In genomic region chr6:163349696-163350095, GRCh38 we compare ENCODE assay signal across 23 cellular contexts.
"Had no signal": no experiment of that assay in that cellular context is flagged by ENCODE, and none has a peak within 500 bp of the region (broad histone marks: within the 10 kb centered on the region; RNA-seq: fewer than 3 reads in every experiment).

No MANE protein-coding gene starts in this region.

- H3K4me3 ChIP-seq: SK-N-MC had no signal

- DNase-seq: activated CD4-positive, alpha-beta memory T cell treated with anti-CD3 and anti-CD28 coated beads for 36 hours; activated CD4-positive, alpha-beta T cell treated with anti-CD3 and anti-CD28 coated beads, Interleukin-2, amount 10 ng/mL, durations not matched to agents 7 days and 5 days; activated CD4-positive, CD25-positive, alpha-beta regulatory T cell; activated CD8-positive, alpha-beta memory T cell treated with anti-CD3 and anti-CD28 coated beads for 24 hours; activated effector memory CD4-positive, alpha-beta T cell treated with anti-CD3 and anti-CD28 coated beads, Interleukin-2, amount 50 U/mL, for 16 hours; activated naive CD4-positive, alpha-beta T cell treated with Interleukin-2 at 50 U/mL for 16 hours; activated T-cell treated with anti-CD3 and anti-CD28 coated beads, Interleukin-2, amount 50 U/mL, for 4 hours; NCI-H1092 treated with DMSO at 0.1 percent for 48 hours; NCI-H1436; NCI-H1694 treated with DMSO at 0.1 percent for 48 hours; NCI-H2029 treated with DMSO at 0.1 percent for 48 hours; NCI-H345; NCI-H510A; NCI-H526 treated with DMSO at 0.1 percent for 48 hours; NCI-H82; SIG-M5; T-cell; T-helper 2 cell; T1000 had no signal

- H3K27ac ChIP-seq: KMS-11, SK-N-MC, VCaP had no signal

- ATAC-seq: activated naive CD4-positive, alpha-beta T cell treated with anti-CD3 and anti-CD28 coated beads, Interleukin-2, amount 50 U/mL, for 72 hours; activated T-cell treated with anti-CD3 and anti-CD28 coated beads, Interleukin-2, amount 50 U/mL, for 4 hours; T-cell had no signal
